27 cellular contexts compared by ENCODE assay signal in genomic region chr6:143099647-143100046, GRCh38. TPM values are rescaled to one million over a fixed set of nuclear protein-coding genes. Genes with fewer than 3 reads are reported as not detected.
DNase-seq lines count a peak whose midpoint lies in the region; ATAC-seq, FAIRE-seq and TF ChIP-seq lines count a peak whose summit lies in the region.
"Had no signal": no experiment of that assay in that cellular context is flagged by ENCODE, and none has a peak within 500 bp of the region (broad histone marks: within the 10 kb centered on the region; RNA-seq: fewer than 3 reads in every experiment).

No MANE protein-coding gene starts in this region.

- BruUV-seq in K562 (replicated peaks; lab: Mats Ljungman, UMichigan): no TSS peak

- no peak overlapping the region for H3K4me2 ChIP-seq in K562 (ENCODE audit: insufficient read depth, low read length)

- in situ Hi-C loops in K562 (cut with MboI): no loop called here

- no peak for FAIRE-seq in K562 (lab: Jason Lieb, UNC)
- FAIRE-seq: endothelial cell of umbilical vein had no signal

- intact Hi-C loops in K562 (cut with micrococcal nuclease): no loop called here

- H3K9me3 ChIP-seq in K562 (replicated peaks; ENCODE audit: control insufficient read depth, insufficient read depth, low read depth, low read length): no peaks in the 10 kb centered on the region
- H3K9me3 ChIP-seq: BLaER1 treated with 17β-estradiol and CSF1 and Interleukin-3, amounts not matched to agents 10 nM and 100 nM; left ventricle myocardium inferior; neutrophil; prostate gland; upper lobe of right lung had no signal

- no peak overlapping the region for H3K9ac ChIP-seq in K562 (ENCODE audit: insufficient read depth in 1 of 2, low read depth in 2 of 2, low read length in 2 of 2)
- H3K9ac ChIP-seq: BLaER1 treated with 17β-estradiol and CSF1 and Interleukin-3, amounts not matched to agents 10 nM and 100 nM had no signal

- TF ChIP-seq CTCF in K562 (IDR thresholded peaks at IDR 0.05 in 2 of 3, conservative IDR thresholded peaks at IDR 0.05 in 1 of 3; ENCODE audit: insufficient read depth in 2 of 3, low read depth in 1 of 3, low read length in 3 of 3): no peak

- TF ChIP-seq EP300 in K562 (IDR thresholded peaks at IDR 0.05; ENCODE audit: low read length): no peak

- H3K36me3 ChIP-seq in K562 (ENCODE audit: control insufficient read depth, insufficient read depth, low read length): no peaks in the 10 kb centered on the region
- H3K36me3 ChIP-seq: BLaER1 treated with 17β-estradiol and CSF1 and Interleukin-3, amounts not matched to agents 10 nM and 100 nM; left ventricle myocardium inferior; neutrophil; prostate gland; upper lobe of right lung had no signal

- no peak overlapping the region for H2AFZ ChIP-seq in K562 (ENCODE audit: low read depth, low read length)

- no peaks in the 10 kb centered on the region; the same call in 2 of the 3 replicates for H3K79me2 ChIP-seq in K562 (ENCODE audit: control insufficient read depth, insufficient read depth, low read length)

- no peaks in the 10 kb centered on the region; a peak in 1 of 5 replicates for H3K4me1 ChIP-seq in K562 (replicated peaks in 1 of 2; ENCODE audit: control insufficient read depth in 2 of 2, insufficient read depth in 2 of 2, low read length in 2 of 2)
- H3K4me1 ChIP-seq: prostate gland had no signal

- H3K9me1 ChIP-seq in K562 (ENCODE audit: control insufficient read depth, insufficient read depth, low read length): no peaks in the 10 kb centered on the region

- no peak overlapping the region for H3K27ac ChIP-seq in K562 (ENCODE audit: extremely low read depth, low read depth, low read length)
- H3K27ac ChIP-seq: BLaER1 treated with 17β-estradiol and CSF1 and Interleukin-3, amounts not matched to agents 10 nM and 100 nM; left ventricle myocardium inferior; prostate gland; upper lobe of right lung; VCaP had no signal

- DNase-seq in H4 (ENCODE audit: low spot score) (peak; percentile 4), M059J (ENCODE audit: low read depth) (peak; percentile 20), NCI-H2196 treated with DMSO at 0.1 percent for 48 hours (lab: John Stamatoyannopoulos, UW; ENCODE audit: unreplicated experiment) (peak; percentile 39), K562 (ENCODE audit: extremely low read depth in 1 of 4, low spot score in 3 of 4) (no peak), NCI-H187 (lab: John Stamatoyannopoulos, UW) (no peak), NOMO-1 treated with dmso at 0.1 percent for 144 hours (lab: John Stamatoyannopoulos, UW; ENCODE audit: unreplicated experiment) (no peak), NCI-H2227 (lab: John Stamatoyannopoulos, UW; ENCODE audit: unreplicated experiment) (no peak)
- DNase-seq: activated naive CD4-positive, alpha-beta T cell treated with Interleukin-2 at 50 U/mL for 16 hours; hypothalamus; immature natural killer cell; left ventricle myocardium inferior; NCI-H1092 treated with DMSO at 0.1 percent for 48 hours; NCI-H2171 treated with DMSO at 0.1 percent for 48 hours; NK-92 treated with Interleukin-12 subunit alpha and Interleukin-12 subunit beta, amount 100 ng/mL, for 24 hours; Right ventricle myocardium superior; stimulated activated CD4-positive, alpha-beta T cell treated with anti-CD3 and anti-CD28 coated beads, Interleukin-12 subunit alpha, Interleukin-12 subunit beta, amount 100 ng/mL, for 4 hours; stimulated activated CD4-positive, alpha-beta T cell treated with anti-CD3 and anti-CD28 coated beads, Interleukin-4, amount 100 ng/mL, for 1 hour; T-helper 9 cell; upper lobe of right lung had no signal

- ATAC-seq in K562: no peak
- ATAC-seq: HCT116; sciatic nerve; stimulated activated effector memory CD8-positive, alpha-beta T cell treated with anti-CD3 and anti-CD28 coated beads, Interleukin-12 subunit alpha, Interleukin-12 subunit beta, amount 100 ng/mL, for 72 hours; upper lobe of right lung had no signal

- no peak overlapping the region for H3K4me3 ChIP-seq in K562
- H3K4me3 ChIP-seq: BLaER1 treated with 17β-estradiol and CSF1 and Interleukin-3, amounts not matched to agents 10 nM and 100 nM; left ventricle myocardium inferior; prostate gland; upper lobe of right lung had no signal

- no peak for TF ChIP-seq POLR2A in K562 (conservative IDR thresholded peaks at IDR 0.05)

- no peaks in the 10 kb centered on the region for H4K20me1 ChIP-seq in K562 (replicated peaks; ENCODE audit: control insufficient read depth, insufficient read depth, low read length)
- H4K20me1 ChIP-seq: BLaER1 treated with 17β-estradiol and CSF1 and Interleukin-3, amounts not matched to agents 10 nM and 100 nM had no signal

- CTCF ChIA-PET in K562 (lab: Yijun Ruan, JAX; ENCODE audit: low intra/inter-chr PET ratio): no interaction called here

- H3K27me3 ChIP-seq in K562 (ENCODE audit: control insufficient read depth in 2 of 2, insufficient read depth in 2 of 2, low read length in 2 of 2): no peaks in the 10 kb centered on the region
- H3K27me3 ChIP-seq: BLaER1 treated with 17β-estradiol and CSF1 and Interleukin-3, amounts not matched to agents 10 nM and 100 nM; neutrophil; upper lobe of right lung had no signal

- no peak for TF ChIP-seq RAD21 in K562 (CRISPR knock-in tag; conservative IDR thresholded peaks at IDR 0.05 in 1 of 2, IDR thresholded peaks at IDR 0.05 in 1 of 2)

- WGBS in K562 (ENCODE audit: insufficient coverage, low coverage, missing lambda C conversion rate): 76% methylated on average over 2 of the region's 2 CpGs

- POLR2A ChIA-PET in K562 (lab: Yijun Ruan, JAX): interaction anchor here (0.9 to 1.2 kb wide), 2 partner anchors 9 to 11 kb away, joined by 3 read pairs; no protein-coding TSS in a partner anchor

TF ChIP-seq in K562, 482 proteins besides CTCF, POLR2A, EP300 and RAD21 (continues in another document):
- TF ChIP-seq, protein P1, sequence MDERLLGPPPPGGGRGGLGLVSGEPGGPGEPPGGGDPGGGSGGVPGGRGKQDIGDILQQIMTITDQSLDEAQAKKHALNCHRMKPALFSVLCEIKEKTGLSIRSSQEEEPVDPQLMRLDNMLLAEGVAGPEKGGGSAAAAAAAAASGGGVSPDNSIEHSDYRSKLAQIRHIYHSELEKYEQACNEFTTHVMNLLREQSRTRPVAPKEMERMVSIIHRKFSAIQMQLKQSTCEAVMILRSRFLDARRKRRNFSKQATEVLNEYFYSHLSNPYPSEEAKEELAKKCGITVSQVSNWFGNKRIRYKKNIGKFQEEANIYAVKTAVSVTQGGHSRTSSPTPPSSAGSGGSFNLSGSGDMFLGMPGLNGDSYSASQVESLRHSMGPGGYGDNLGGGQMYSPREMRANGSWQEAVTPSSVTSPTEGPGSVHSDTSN (CRISPR knock-in tag; IDR thresholded peaks at IDR 0.05; ENCODE audit: low read depth): no peak
- TF ChIP-seq, protein P1 (tag; conservative IDR thresholded peaks at IDR 0.05; ENCODE audit: low read depth): peak; percentile 23; the same call in 1 of the 2 replicates
- TF ChIP-seq CREB3L1 (IDR thresholded peaks at IDR 0.05; ENCODE audit: borderline replicate concordance, low read depth) (no peak), PKNOX1 (IDR thresholded peaks at IDR 0.05) (peak; percentile 52; the same call in 1 of the 2 replicates)

RNA-seq across cellular contexts. Expression of gene AIG1, which starts 39.0 kb away (rescaled TPM):
- 63.6 and 71.0 TPM in 2 replicates for total RNA-seq in H4 (2014; rRNA removed; shearing (Covaris generic))
- total RNA-seq in M059J (2014; rRNA removed; shearing (Covaris generic)): 175 and 176 TPM in 2 replicates
- 161 and 345 TPM in 2 replicates for total RNA-seq in K562 (2011; cell fraction: chromatin; rRNA removed; ENCODE audit: low replicate concordance)
- total RNA-seq in K562 (2011; cell fraction: nucleolus; rRNA removed): 110 and 115 TPM in 2 replicates
- 203 and 359 TPM in 2 replicates for total RNA-seq in K562 (2011; cell fraction: nucleoplasm; rRNA removed)
- total RNA-seq in K562 (2014; rRNA removed) (74.8 and 75.7 TPM in 2 replicates), K562 (2014; rRNA removed; fragmentation: Illumina TruSeq; extraction: Trizol) (116 and 118 TPM in 2 replicates), K562 (2015; rRNA removed; fragmentation: Illumina TruSeq; extraction: Trizol) (127 and 134 TPM in 2 replicates), K562 (2021) (85.2 and 89.8 TPM in 2 replicates)
- polyA plus RNA-seq in K562 (2011; rRNA removed) (279 and 333 TPM in 2 replicates), K562 (2014; fragmentation: Illumina TruSeq; extraction: Trizol) (95.2 and 110 TPM in 2 replicates), K562 (2014; fragmentation: Nextera tagmentation; extraction: Ambion mirVana) (100 to 1,000 TPM; 129 to 169 TPM), K562 (2014; rRNA removed) (127 and 157 TPM in 2 replicates)
- polyA plus RNA-seq in K562 (2011; cell fraction: cytosol; rRNA removed): 118 and 187 TPM in 2 replicates
- 379 TPM in 2 replicates for polyA plus RNA-seq in K562 (2011; cell fraction: nucleus; rRNA removed)
- polyA plus RNA-seq in K562 (2012): 94.1 and 189 TPM in 2 replicates
- polyA minus RNA-seq in K562 (2011; rRNA and poly(A)+ RNA removed): 131 and 152 TPM in 2 replicates
- polyA minus RNA-seq in K562 (2011; cell fraction: cytosol; rRNA and poly(A)+ RNA removed): 54.3 and 60.9 TPM in 2 replicates
- polyA minus RNA-seq in K562 (2011; cell fraction: nucleus; rRNA and poly(A)+ RNA removed): 204 and 231 TPM in 2 replicates

Comparison
In these comparisons a context has a peak if more than half of its experiments do, and no peak if none do; other contexts are left out.
1. DNase-seq: peak in H4 (single experiment), M059J (single experiment) and NCI-H2196 treated with DMSO at 0.1 percent for 48 hours (single experiment); none in K562 (0 of 4), NCI-H187 (0 of 2), NOMO-1 treated with dmso at 0.1 percent for 144 hours (single experiment) and NCI-H2227 (single experiment).